15 cellular contexts compared by ENCODE assay signal in genomic region chr18:35611518-35611917, GRCh38.
"Had no signal": no experiment of that assay in that cellular context is flagged by ENCODE, and none has a peak within 500 bp of the region (broad histone marks: within the 10 kb centered on the region; RNA-seq: fewer than 3 reads in every experiment).

No MANE protein-coding gene starts in this region.

- H3K36me3 Mint-ChIP-seq: natural killer cell treated with Interleukin-12 subunit alpha and Interleukin-12 subunit beta and Interleukin-15 and Interleukin-18, amount 100 ng/mL, for 72 hours; type B pancreatic cell had no signal

- DNase-seq: activated CD4-positive, alpha-beta T cell treated with anti-CD3 and anti-CD28 coated beads, Interleukin-2, amount 10 ng/mL, durations not matched to agents 7 days and 5 days; activated CD4-positive, CD25-positive, alpha-beta regulatory T cell; activated CD8-positive, alpha-beta memory T cell treated with anti-CD3 and anti-CD28 coated beads for 24 hours; activated gamma-delta T cell treated with Interleukin-2 at 50 U/mL for 16 hours; activated naive CD8-positive, alpha-beta T cell treated with anti-CD3 and anti-CD28 coated beads for 36 hours; islet precursor cell; posterior cingulate gyrus; stimulated activated CD4-positive, alpha-beta T cell treated with anti-CD3 and anti-CD28 coated beads, Interleukin-4, amount 100 ng/mL, for 4 hours; stimulated activated CD8-positive, alpha-beta memory T cell treated with anti-CD3 and anti-CD28 coated beads, Interleukin-4, amount 100 ng/mL, for 48 hours; stimulated activated naive CD8-positive, alpha-beta T cell treated with anti-CD3 and anti-CD28 coated beads, Interleukin-15, Interleukin-2, amounts not matched to agents 100 U/mL and 50 U/mL, for 24 hours had no signal

- H3K9me3 Mint-ChIP-seq: activated CD4-positive, alpha-beta T cell treated with anti-CD3 and anti-CD28 coated beads, Interleukin-2, amount 10 ng/mL, durations not matched to agents 7 days and 5 days; activated naive CD8-positive, alpha-beta T cell treated with anti-CD3 and anti-CD28 coated beads for 36 hours; natural killer cell treated with Interleukin-12 subunit alpha and Interleukin-12 subunit beta and Interleukin-15 and Interleukin-18, amount 100 ng/mL, for 72 hours; type B pancreatic cell had no signal

- ATAC-seq: left lobe of liver; natural killer cell treated with Interleukin-12 subunit alpha and Interleukin-12 subunit beta and Interleukin-15 and Interleukin-18, amount 100 ng/mL, for 72 hours; stimulated activated naive CD8-positive, alpha-beta T cell treated with anti-CD3 and anti-CD28 coated beads, Interleukin-15, Interleukin-2, amounts not matched to agents 100 U/mL and 50 U/mL, for 24 hours had no signal

- H3K27me3 Mint-ChIP-seq: activated CD4-positive, alpha-beta T cell treated with anti-CD3 and anti-CD28 coated beads, Interleukin-2, amount 10 ng/mL, durations not matched to agents 7 days and 5 days; activated naive CD8-positive, alpha-beta T cell treated with anti-CD3 and anti-CD28 coated beads for 36 hours; natural killer cell treated with Interleukin-12 subunit alpha and Interleukin-12 subunit beta and Interleukin-15 and Interleukin-18, amount 100 ng/mL, for 72 hours; type B pancreatic cell had no signal

- H3K4me3 Mint-ChIP-seq: activated CD4-positive, alpha-beta T cell treated with anti-CD3 and anti-CD28 coated beads, Interleukin-2, amount 10 ng/mL, durations not matched to agents 7 days and 5 days; activated naive CD8-positive, alpha-beta T cell treated with anti-CD3 and anti-CD28 coated beads for 36 hours; natural killer cell treated with Interleukin-12 subunit alpha and Interleukin-12 subunit beta and Interleukin-15 and Interleukin-18, amount 100 ng/mL, for 72 hours; type B pancreatic cell had no signal

- H3K9me3 ChIP-seq: esophagus muscularis mucosa had no signal

- H3K27ac Mint-ChIP-seq: activated CD4-positive, alpha-beta T cell treated with anti-CD3 and anti-CD28 coated beads, Interleukin-2, amount 10 ng/mL, durations not matched to agents 7 days and 5 days; activated naive CD8-positive, alpha-beta T cell treated with anti-CD3 and anti-CD28 coated beads for 36 hours; natural killer cell treated with Interleukin-12 subunit alpha and Interleukin-12 subunit beta and Interleukin-15 and Interleukin-18, amount 100 ng/mL, for 72 hours; type B pancreatic cell had no signal

- H3K4me3 ChIP-seq: esophagus muscularis mucosa, skin epidermis had no signal

- H3K27me3 ChIP-seq: esophagus muscularis mucosa had no signal

- H3K36me3 ChIP-seq: esophagus muscularis mucosa had no signal

- H3K27ac ChIP-seq: esophagus muscularis mucosa, skin epidermis had no signal
